ENCODE assay signal across 8 cellular contexts in the genomic region with DNA sequence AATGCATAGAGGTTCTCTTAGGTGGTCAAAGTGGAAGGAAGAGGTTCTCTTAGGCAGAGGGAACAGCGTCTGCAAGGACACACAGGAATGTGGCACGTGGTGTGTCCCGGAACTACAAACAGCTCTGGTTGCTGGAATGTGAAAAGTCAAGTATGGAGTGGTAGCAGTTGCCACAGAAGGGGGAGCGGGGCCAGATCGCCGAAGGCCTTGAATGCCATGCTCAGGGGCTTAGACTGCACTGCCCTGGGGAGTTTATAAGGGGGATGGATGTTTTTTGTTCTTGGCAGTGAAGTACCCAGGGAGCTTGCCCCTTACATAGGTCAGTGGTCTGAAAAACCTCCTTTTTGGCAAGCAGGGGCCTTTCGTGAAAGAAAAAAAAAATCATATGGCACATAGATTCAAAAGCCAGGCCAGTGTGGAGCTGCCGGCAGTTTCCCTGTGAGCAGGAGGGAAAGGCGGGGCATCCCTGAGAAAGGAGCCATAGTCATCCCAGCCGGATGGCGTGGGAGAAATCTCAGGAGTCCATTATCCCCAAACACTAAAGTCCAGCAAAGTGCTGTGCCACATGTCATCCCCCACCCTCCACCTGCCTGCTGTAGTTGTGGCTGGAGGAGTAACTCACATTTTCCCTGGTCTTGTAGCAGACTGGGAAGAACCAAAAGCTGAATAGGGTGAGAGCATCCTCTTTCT. TPM values are rescaled to one million over a fixed set of nuclear protein-coding genes. Genes with fewer than 3 reads are reported as not detected.
DNase-seq lines count a peak whose midpoint lies in the region; ATAC-seq, FAIRE-seq and TF ChIP-seq lines count a peak whose summit lies in the region.

No MANE protein-coding gene starts in this region.

- no peak for TF ChIP-seq CTCF in liver (IDR thresholded peaks at IDR 0.05; ENCODE audit: low read depth, low read length, missing input control)
- TF ChIP-seq CTCF in upper lobe of left lung (IDR thresholded peaks at IDR 0.05): no peak

- CTCF ChIA-PET in activated naive CD4-positive, alpha-beta T cell treated with anti-CD3 and anti-CD28 coated beads, Interleukin-2, amount 10 ng/mL, durations not matched to agents 7 days and 5 days (lab: Charles Lee): interaction anchor here (0.8 to 5.6 kb wide), 7 partner anchors 10 to 446 kb away, joined by 3 to 37 read pairs (median 3); no protein-coding TSS in a partner anchor

- H3K27ac ChIP-seq in liver (ENCODE audit: low read depth in 1 of 2, low read length in 2 of 2) (no peak overlapping the region), upper lobe of left lung (peak overlapping the region in 1 of 4 donors; percentile 79)

- no peaks in the 10 kb centered on the region for H3K9me3 ChIP-seq in liver (ENCODE audit: control insufficient read depth in 4 of 4, low read length in 3 of 4)
- H3K9me3 ChIP-seq in upper lobe of left lung: no peaks in the 10 kb centered on the region

- no peak for DNase-seq in activated naive CD4-positive, alpha-beta T cell treated with anti-CD3 and anti-CD28 coated beads, Interleukin-2, amount 10 ng/mL, durations not matched to agents 7 days and 5 days
- DNase-seq in activated naive CD4-positive, alpha-beta T cell (lab: John Stamatoyannopoulos, UW): no peak
- DNase-seq in amniotic epithelial cell (ENCODE audit: low read depth) (peak; percentile 23), upper lobe of left lung (peak in 1 of 2 donors; percentile 58), GM19239 (ENCODE audit: insufficient read length, low spot score) (no peak), anterior cingulate cortex (lab: John Stamatoyannopoulos, UW) (no peak)

- FAIRE-seq in GM19239 (lab: Jason Lieb, UNC): no peak

- TF ChIP-seq RAD21 in liver (IDR thresholded peaks at IDR 0.05): no peak

- TF ChIP-seq POLR2A in upper lobe of left lung (IDR thresholded peaks at IDR 0.05): no peak

- no peaks in the 10 kb centered on the region for H3K36me3 ChIP-seq in liver (ENCODE audit: control insufficient read depth in 4 of 4, insufficient read depth in 3 of 4, low read depth in 1 of 4, low read length in 3 of 4)
- no peaks in the 10 kb centered on the region for H3K36me3 ChIP-seq in upper lobe of left lung

- H3K9me3 Mint-ChIP-seq in activated naive CD4-positive, alpha-beta T cell treated with anti-CD3 and anti-CD28 coated beads, Interleukin-2, amount 10 ng/mL, durations not matched to agents 7 days and 5 days: no peaks in the 10 kb centered on the region

- H3K27me3 ChIP-seq in liver (ENCODE audit: control insufficient read depth in 4 of 4, insufficient read depth in 4 of 4, low read length in 3 of 4): no peaks in the 10 kb centered on the region
- H3K27me3 ChIP-seq in upper lobe of left lung: no peaks in the 10 kb centered on the region

- H3K9ac ChIP-seq in liver (ENCODE audit: low read depth in 1 of 2, low read length in 2 of 2): no peak overlapping the region

- H3K4me3 ChIP-seq in liver (ENCODE audit: low read depth in 1 of 3, low read length in 3 of 3) (peak overlapping the region in 2 of 3 donors; percentile 63 to 79), upper lobe of left lung (peak overlapping the region in 3 of 4 donors; percentile 57 to 74 (median 64))

- ATAC-seq in upper lobe of left lung (ENCODE audit: low FRiP score in 2 of 2): peak; percentile 2 to 62
- ATAC-seq in HG03565 (IDR thresholded peaks at IDR 0.05; ENCODE audit: unreplicated experiment): no peak

- peaks cover 6% of the 10 kb centered on the region for H3K27me3 Mint-ChIP-seq in activated naive CD4-positive, alpha-beta T cell treated with anti-CD3 and anti-CD28 coated beads, Interleukin-2, amount 10 ng/mL, durations not matched to agents 7 days and 5 days

- peaks cover 6 to 21% (median 14%) of the 10 kb centered on the region in 4 donors for H3K4me1 ChIP-seq in liver (ENCODE audit: control insufficient read depth in 4 of 4, insufficient read depth in 4 of 4, low read length in 3 of 4)
- H3K4me1 ChIP-seq in upper lobe of left lung: peaks cover 5 to 17% (median 12%) of the 10 kb centered on the region in 4 donors

- peak overlapping the region; percentile 69 for H3K4me3 Mint-ChIP-seq in activated naive CD4-positive, alpha-beta T cell treated with anti-CD3 and anti-CD28 coated beads, Interleukin-2, amount 10 ng/mL, durations not matched to agents 7 days and 5 days

- H3K27ac Mint-ChIP-seq in activated naive CD4-positive, alpha-beta T cell treated with anti-CD3 and anti-CD28 coated beads, Interleukin-2, amount 10 ng/mL, durations not matched to agents 7 days and 5 days: peak overlapping the region; percentile 2

- peaks cover 15% of the 10 kb centered on the region for H3K4me1 Mint-ChIP-seq in activated naive CD4-positive, alpha-beta T cell treated with anti-CD3 and anti-CD28 coated beads, Interleukin-2, amount 10 ng/mL, durations not matched to agents 7 days and 5 days

- TF ChIP-seq EP300 in upper lobe of left lung (IDR thresholded peaks at IDR 0.05): no peak

- H3K36me3 Mint-ChIP-seq in activated naive CD4-positive, alpha-beta T cell treated with anti-CD3 and anti-CD28 coated beads, Interleukin-2, amount 10 ng/mL, durations not matched to agents 7 days and 5 days: no peaks in the 10 kb centered on the region

- WGBS in liver: 72% methylated on average over 11 of the region's 11 CpGs
- 65 to 74% methylated on average over 11 of the region's 11 CpGs for WGBS in upper lobe of left lung, 2 donors

TF ChIP-seq in liver, 16 proteins besides CTCF, POLR2A, EP300 and RAD21:
- TF ChIP-seq, protein P1, sequence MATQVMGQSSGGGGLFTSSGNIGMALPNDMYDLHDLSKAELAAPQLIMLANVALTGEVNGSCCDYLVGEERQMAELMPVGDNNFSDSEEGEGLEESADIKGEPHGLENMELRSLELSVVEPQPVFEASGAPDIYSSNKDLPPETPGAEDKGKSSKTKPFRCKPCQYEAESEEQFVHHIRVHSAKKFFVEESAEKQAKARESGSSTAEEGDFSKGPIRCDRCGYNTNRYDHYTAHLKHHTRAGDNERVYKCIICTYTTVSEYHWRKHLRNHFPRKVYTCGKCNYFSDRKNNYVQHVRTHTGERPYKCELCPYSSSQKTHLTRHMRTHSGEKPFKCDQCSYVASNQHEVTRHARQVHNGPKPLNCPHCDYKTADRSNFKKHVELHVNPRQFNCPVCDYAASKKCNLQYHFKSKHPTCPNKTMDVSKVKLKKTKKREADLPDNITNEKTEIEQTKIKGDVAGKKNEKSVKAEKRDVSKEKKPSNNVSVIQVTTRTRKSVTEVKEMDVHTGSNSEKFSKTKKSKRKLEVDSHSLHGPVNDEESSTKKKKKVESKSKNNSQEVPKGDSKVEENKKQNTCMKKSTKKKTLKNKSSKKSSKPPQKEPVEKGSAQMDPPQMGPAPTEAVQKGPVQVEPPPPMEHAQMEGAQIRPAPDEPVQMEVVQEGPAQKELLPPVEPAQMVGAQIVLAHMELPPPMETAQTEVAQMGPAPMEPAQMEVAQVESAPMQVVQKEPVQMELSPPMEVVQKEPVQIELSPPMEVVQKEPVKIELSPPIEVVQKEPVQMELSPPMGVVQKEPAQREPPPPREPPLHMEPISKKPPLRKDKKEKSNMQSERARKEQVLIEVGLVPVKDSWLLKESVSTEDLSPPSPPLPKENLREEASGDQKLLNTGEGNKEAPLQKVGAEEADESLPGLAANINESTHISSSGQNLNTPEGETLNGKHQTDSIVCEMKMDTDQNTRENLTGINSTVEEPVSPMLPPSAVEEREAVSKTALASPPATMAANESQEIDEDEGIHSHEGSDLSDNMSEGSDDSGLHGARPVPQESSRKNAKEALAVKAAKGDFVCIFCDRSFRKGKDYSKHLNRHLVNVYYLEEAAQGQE (IDR thresholded peaks at IDR 0.05): no peak
- TF ChIP-seq JUND (IDR thresholded peaks at IDR 0.05) (no peak), HNF4G (IDR thresholded peaks at IDR 0.05) (no peak), FOXA1 (IDR thresholded peaks at IDR 0.05) (no peak), FOXA2 (IDR thresholded peaks at IDR 0.05) (no peak), HNF4A (conservative IDR thresholded peaks at IDR 0.05) (no peak), NR2F2 (IDR thresholded peaks at IDR 0.05) (no peak), RXRA (IDR thresholded peaks at IDR 0.05) (no peak), SP1 (IDR thresholded peaks at IDR 0.05) (no peak), EGR1 (IDR thresholded peaks at IDR 0.05; ENCODE audit: low read depth in 2 of 2) (no peak), YY1 (IDR thresholded peaks at IDR 0.05) (no peak)
- TF ChIP-seq, protein P2, sequence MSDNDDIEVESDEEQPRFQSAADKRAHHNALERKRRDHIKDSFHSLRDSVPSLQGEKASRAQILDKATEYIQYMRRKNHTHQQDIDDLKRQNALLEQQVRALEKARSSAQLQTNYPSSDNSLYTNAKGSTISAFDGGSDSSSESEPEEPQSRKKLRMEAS (IDR thresholded peaks at IDR 0.05): no peak
- TF ChIP-seq, protein P3, sequence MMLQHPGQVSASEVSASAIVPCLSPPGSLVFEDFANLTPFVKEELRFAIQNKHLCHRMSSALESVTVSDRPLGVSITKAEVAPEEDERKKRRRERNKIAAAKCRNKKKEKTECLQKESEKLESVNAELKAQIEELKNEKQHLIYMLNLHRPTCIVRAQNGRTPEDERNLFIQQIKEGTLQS (IDR thresholded peaks at IDR 0.05): no peak
- TF ChIP-seq, protein P4, sequence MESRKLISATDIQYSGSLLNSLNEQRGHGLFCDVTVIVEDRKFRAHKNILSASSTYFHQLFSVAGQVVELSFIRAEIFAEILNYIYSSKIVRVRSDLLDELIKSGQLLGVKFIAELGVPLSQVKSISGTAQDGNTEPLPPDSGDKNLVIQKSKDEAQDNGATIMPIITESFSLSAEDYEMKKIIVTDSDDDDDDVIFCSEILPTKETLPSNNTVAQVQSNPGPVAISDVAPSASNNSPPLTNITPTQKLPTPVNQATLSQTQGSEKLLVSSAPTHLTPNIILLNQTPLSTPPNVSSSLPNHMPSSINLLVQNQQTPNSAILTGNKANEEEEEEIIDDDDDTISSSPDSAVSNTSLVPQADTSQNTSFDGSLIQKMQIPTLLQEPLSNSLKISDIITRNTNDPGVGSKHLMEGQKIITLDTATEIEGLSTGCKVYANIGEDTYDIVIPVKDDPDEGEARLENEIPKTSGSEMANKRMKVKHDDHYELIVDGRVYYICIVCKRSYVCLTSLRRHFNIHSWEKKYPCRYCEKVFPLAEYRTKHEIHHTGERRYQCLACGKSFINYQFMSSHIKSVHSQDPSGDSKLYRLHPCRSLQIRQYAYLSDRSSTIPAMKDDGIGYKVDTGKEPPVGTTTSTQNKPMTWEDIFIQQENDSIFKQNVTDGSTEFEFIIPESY (IDR thresholded peaks at IDR 0.05): no peak

RNA-seq across cellular contexts. Expression of a gene that starts 45.4 kb away (rescaled TPM):
- 10 to 100 TPM; 12.5 to 31.6 TPM for total RNA-seq in liver
- polyA plus RNA-seq in liver: 10 to 100 TPM; 28.2 to 40.1 TPM
- 10 to 100 TPM; 14.7 to 80.7 (median 59.5) TPM for total RNA-seq in upper lobe of left lung
